ENCODE assay signal across 1 cellular context in the genomic region with DNA sequence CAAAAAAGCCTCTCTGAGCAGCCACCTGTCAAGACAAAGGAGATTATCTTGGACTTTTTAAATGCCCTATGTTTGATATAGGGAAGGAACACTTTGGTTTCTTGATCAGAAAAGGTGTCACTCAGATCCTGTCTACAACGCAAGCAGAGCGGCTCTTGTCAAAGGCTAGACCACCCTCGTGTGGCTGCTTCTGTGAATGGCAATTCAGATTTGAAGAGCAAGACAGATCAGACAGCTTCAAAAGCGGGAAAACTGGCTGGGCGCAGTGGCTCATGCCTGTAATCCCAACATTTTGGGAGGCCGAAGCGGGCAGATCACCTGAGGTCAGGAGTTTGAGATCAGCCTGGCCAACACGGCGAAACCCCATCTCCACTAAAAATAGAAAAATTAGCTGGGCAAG.
TF ChIP-seq lines count a peak whose summit lies in the region.

No MANE protein-coding gene starts in this region.

TF ChIP-seq in HepG2, 621 proteins besides CTCF, POLR2A, EP300 and RAD21 (continues in another document):
- peak; percentile 29; the same call in 1 of the 2 replicates for TF ChIP-seq RFXAP (CRISPR knock-in tag; IDR thresholded peaks at IDR 0.05; ENCODE audit: borderline replicate concordance)
- TF ChIP-seq, protein P1, sequence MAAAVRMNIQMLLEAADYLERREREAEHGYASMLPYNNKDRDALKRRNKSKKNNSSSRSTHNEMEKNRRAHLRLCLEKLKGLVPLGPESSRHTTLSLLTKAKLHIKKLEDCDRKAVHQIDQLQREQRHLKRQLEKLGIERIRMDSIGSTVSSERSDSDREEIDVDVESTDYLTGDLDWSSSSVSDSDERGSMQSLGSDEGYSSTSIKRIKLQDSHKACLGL (CRISPR knock-in tag; IDR thresholded peaks at IDR 0.05), result no peak
- no peak for TF ChIP-seq ZNF879 (CRISPR knock-in tag; IDR thresholded peaks at IDR 0.05)
- no peak; the same call in 1 of the 2 replicates for TF ChIP-seq ZKSCAN1 (IDR thresholded peaks at IDR 0.05; ENCODE audit: low read length)
- no peak for TF ChIP-seq RELA (CRISPR knock-in tag; IDR thresholded peaks at IDR 0.05)
- no peak for TF ChIP-seq SOX13 (IDR thresholded peaks at IDR 0.05)
- no peak for TF ChIP-seq SOX13 (CRISPR knock-in tag; conservative IDR thresholded peaks at IDR 0.05 in 1 of 2, IDR thresholded peaks at IDR 0.05 in 1 of 2)
- TF ChIP-seq, protein P2, sequence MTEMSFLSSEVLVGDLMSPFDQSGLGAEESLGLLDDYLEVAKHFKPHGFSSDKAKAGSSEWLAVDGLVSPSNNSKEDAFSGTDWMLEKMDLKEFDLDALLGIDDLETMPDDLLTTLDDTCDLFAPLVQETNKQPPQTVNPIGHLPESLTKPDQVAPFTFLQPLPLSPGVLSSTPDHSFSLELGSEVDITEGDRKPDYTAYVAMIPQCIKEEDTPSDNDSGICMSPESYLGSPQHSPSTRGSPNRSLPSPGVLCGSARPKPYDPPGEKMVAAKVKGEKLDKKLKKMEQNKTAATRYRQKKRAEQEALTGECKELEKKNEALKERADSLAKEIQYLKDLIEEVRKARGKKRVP (CRISPR knock-in tag; IDR thresholded peaks at IDR 0.05), result no peak
- no peak for TF ChIP-seq HMG20A (CRISPR knock-in tag; IDR thresholded peaks at IDR 0.05; ENCODE audit: borderline replicate concordance)
- no peak for TF ChIP-seq AGO2 (optimal IDR thresholded peaks at IDR 0.05; ENCODE audit: low read depth, low read length)
- TF ChIP-seq, protein P3, sequence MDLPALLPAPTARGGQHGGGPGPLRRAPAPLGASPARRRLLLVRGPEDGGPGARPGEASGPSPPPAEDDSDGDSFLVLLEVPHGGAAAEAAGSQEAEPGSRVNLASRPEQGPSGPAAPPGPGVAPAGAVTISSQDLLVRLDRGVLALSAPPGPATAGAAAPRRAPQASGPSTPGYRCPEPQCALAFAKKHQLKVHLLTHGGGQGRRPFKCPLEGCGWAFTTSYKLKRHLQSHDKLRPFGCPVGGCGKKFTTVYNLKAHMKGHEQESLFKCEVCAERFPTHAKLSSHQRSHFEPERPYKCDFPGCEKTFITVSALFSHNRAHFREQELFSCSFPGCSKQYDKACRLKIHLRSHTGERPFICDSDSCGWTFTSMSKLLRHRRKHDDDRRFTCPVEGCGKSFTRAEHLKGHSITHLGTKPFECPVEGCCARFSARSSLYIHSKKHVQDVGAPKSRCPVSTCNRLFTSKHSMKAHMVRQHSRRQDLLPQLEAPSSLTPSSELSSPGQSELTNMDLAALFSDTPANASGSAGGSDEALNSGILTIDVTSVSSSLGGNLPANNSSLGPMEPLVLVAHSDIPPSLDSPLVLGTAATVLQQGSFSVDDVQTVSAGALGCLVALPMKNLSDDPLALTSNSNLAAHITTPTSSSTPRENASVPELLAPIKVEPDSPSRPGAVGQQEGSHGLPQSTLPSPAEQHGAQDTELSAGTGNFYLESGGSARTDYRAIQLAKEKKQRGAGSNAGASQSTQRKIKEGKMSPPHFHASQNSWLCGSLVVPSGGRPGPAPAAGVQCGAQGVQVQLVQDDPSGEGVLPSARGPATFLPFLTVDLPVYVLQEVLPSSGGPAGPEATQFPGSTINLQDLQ (CRISPR knock-in tag; IDR thresholded peaks at IDR 0.05), result no peak
- TF ChIP-seq POLR2AphosphoS5 (IDR thresholded peaks at IDR 0.05; ENCODE audit: low read depth, low read length), result no peak
- no peak for TF ChIP-seq BHLHE40 (IDR thresholded peaks at IDR 0.05; ENCODE audit: low read length)
- TF ChIP-seq BORCS8-MEF2B (CRISPR knock-in tag; IDR thresholded peaks at IDR 0.05), result 0 out of 2 replicates have a peak, but pooled peaks have one; percentile 27
- no peak for TF ChIP-seq ZNF12 (CRISPR knock-in tag; IDR thresholded peaks at IDR 0.05)
- no peak for TF ChIP-seq ATF7-NPFF (CRISPR knock-in tag; IDR thresholded peaks at IDR 0.05; ENCODE audit: low read depth)
- peak; percentile 27; the same call in 1 of the 2 replicates for TF ChIP-seq SPEN (CRISPR knock-in tag; IDR thresholded peaks at IDR 0.05; ENCODE audit: low read depth)
- 0 out of 2 replicates have a peak, but pooled peaks have one; percentile 28 for TF ChIP-seq ZNF263 (CRISPR knock-in tag; IDR thresholded peaks at IDR 0.05)
- TF ChIP-seq, protein P4, sequence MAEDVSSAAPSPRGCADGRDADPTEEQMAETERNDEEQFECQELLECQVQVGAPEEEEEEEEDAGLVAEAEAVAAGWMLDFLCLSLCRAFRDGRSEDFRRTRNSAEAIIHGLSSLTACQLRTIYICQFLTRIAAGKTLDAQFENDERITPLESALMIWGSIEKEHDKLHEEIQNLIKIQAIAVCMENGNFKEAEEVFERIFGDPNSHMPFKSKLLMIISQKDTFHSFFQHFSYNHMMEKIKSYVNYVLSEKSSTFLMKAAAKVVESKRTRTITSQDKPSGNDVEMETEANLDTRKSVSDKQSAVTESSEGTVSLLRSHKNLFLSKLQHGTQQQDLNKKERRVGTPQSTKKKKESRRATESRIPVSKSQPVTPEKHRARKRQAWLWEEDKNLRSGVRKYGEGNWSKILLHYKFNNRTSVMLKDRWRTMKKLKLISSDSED (CRISPR knock-in tag; IDR thresholded peaks at IDR 0.05), result no peak
- TF ChIP-seq ARNTL (CRISPR knock-in tag; IDR thresholded peaks at IDR 0.05), result no peak
- TF ChIP-seq SIX1 (CRISPR knock-in tag; IDR thresholded peaks at IDR 0.05; ENCODE audit: borderline replicate concordance), result no peak
- TF ChIP-seq PAWR (CRISPR knock-in tag; IDR thresholded peaks at IDR 0.05; ENCODE audit: borderline replicate concordance), result no peak
- TF ChIP-seq, protein P5, sequence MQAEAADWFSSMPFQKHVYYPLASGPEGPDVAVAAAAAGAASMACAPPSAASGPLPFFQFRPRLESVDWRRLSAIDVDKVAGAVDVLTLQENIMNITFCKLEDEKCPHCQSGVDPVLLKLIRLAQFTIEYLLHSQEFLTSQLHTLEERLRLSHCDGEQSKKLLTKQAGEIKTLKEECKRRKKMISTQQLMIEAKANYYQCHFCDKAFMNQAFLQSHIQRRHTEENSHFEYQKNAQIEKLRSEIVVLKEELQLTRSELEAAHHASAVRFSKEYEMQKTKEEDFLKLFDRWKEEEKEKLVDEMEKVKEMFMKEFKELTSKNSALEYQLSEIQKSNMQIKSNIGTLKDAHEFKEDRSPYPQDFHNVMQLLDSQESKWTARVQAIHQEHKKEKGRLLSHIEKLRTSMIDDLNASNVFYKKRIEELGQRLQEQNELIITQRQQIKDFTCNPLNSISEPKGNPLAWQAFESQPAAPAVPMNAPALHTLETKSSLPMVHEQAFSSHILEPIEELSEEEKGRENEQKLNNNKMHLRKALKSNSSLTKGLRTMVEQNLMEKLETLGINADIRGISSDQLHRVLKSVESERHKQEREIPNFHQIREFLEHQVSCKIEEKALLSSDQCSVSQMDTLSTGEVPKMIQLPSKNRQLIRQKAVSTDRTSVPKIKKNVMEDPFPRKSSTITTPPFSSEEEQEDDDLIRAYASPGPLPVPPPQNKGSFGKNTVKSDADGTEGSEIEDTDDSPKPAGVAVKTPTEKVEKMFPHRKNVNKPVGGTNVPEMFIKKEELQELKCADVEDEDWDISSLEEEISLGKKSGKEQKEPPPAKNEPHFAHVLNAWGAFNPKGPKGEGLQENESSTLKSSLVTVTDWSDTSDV (CRISPR knock-in tag; IDR thresholded peaks at IDR 0.05), result no peak
- no peak for TF ChIP-seq DPF2 (CRISPR knock-in tag; IDR thresholded peaks at IDR 0.05; ENCODE audit: borderline replicate concordance, low read depth)
- no peak for TF ChIP-seq SP5 (CRISPR knock-in tag; IDR thresholded peaks at IDR 0.05; ENCODE audit: borderline replicate concordance, low read depth)
- no peak for TF ChIP-seq SIN3B (IDR thresholded peaks at IDR 0.05; ENCODE audit: low read length)
- TF ChIP-seq, protein P6, sequence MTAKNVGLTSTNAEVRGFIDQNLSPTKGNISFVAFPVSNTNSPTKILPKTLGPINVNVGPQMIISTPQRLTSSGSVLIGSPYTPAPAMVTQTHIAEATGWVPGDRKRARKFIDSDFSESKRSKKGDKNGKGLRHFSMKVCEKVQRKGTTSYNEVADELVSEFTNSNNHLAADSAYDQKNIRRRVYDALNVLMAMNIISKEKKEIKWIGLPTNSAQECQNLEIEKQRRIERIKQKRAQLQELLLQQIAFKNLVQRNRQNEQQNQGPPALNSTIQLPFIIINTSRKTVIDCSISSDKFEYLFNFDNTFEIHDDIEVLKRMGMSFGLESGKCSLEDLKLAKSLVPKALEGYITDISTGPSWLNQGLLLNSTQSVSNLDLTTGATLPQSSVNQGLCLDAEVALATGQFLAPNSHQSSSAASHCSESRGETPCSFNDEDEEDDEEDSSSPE (CRISPR knock-in tag; IDR thresholded peaks at IDR 0.05), result peak; percentile 66
- TF ChIP-seq CAMTA2 (CRISPR knock-in tag; IDR thresholded peaks at IDR 0.05; ENCODE audit: borderline replicate concordance), result no peak
- TF ChIP-seq BRCA1 (CRISPR knock-in tag; IDR thresholded peaks at IDR 0.05), result no peak
- no peak for TF ChIP-seq MED8 (CRISPR knock-in tag; IDR thresholded peaks at IDR 0.05; ENCODE audit: insufficient replicate concordance)
- TF ChIP-seq NONO (IDR thresholded peaks at IDR 0.05), result no peak
- no peak for TF ChIP-seq NONO (CRISPR knock-in tag; conservative IDR thresholded peaks at IDR 0.05)
- no peak for TF ChIP-seq CEBPB (IDR thresholded peaks at IDR 0.05; ENCODE audit: borderline replicate concordance, low read depth, low read length)
- TF ChIP-seq ZNF773 (CRISPR knock-in tag; IDR thresholded peaks at IDR 0.05; ENCODE audit: borderline replicate concordance), result no peak
- TF ChIP-seq ZNF549 (CRISPR knock-in tag; IDR thresholded peaks at IDR 0.05), result no peak
- TF ChIP-seq RCOR2 (CRISPR knock-in tag; IDR thresholded peaks at IDR 0.05), result no peak
- TF ChIP-seq MBNL3 (CRISPR knock-in tag; conservative IDR thresholded peaks at IDR 0.05), result no peak
- TF ChIP-seq, protein P7, sequence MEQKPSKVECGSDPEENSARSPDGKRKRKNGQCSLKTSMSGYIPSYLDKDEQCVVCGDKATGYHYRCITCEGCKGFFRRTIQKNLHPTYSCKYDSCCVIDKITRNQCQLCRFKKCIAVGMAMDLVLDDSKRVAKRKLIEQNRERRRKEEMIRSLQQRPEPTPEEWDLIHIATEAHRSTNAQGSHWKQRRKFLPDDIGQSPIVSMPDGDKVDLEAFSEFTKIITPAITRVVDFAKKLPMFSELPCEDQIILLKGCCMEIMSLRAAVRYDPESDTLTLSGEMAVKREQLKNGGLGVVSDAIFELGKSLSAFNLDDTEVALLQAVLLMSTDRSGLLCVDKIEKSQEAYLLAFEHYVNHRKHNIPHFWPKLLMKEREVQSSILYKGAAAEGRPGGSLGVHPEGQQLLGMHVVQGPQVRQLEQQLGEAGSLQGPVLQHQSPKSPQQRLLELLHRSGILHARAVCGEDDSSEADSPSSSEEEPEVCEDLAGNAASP (CRISPR knock-in tag; IDR thresholded peaks at IDR 0.05; ENCODE audit: borderline replicate concordance), result no peak
- TF ChIP-seq, protein P8, sequence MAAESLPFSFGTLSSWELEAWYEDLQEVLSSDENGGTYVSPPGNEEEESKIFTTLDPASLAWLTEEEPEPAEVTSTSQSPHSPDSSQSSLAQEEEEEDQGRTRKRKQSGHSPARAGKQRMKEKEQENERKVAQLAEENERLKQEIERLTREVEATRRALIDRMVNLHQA (CRISPR knock-in tag; IDR thresholded peaks at IDR 0.05), result no peak
- no peak for TF ChIP-seq ZNF761 (CRISPR knock-in tag; conservative IDR thresholded peaks at IDR 0.05)
- TF ChIP-seq HNF4A (CRISPR knock-in tag; IDR thresholded peaks at IDR 0.05), result no peak
- no peak for TF ChIP-seq KDM1A (CRISPR knock-in tag; IDR thresholded peaks at IDR 0.05)
- TF ChIP-seq CHD4 (IDR thresholded peaks at IDR 0.05; ENCODE audit: borderline replicate concordance, low read length), result no peak
- TF ChIP-seq ATRX (CRISPR knock-in tag; IDR thresholded peaks at IDR 0.05; ENCODE audit: borderline replicate concordance), result no peak
- TF ChIP-seq, protein P9, sequence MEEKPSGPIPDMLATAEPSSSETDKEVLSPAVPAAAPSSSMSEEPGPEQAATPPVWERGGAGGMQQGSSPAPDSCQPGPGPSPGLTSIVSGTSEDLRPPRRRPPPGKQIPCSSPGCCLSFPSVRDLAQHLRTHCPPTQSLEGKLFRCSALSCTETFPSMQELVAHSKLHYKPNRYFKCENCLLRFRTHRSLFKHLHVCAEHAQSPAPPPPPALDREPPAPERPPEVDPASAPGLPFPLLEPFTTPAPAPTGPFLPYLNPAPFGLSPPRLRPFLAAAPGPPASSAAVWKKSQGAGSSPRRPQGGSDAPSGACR (CRISPR knock-in tag; IDR thresholded peaks at IDR 0.05), result no peak
- no peak; the same call in 1 of the 2 replicates for TF ChIP-seq YEATS2 (CRISPR knock-in tag; IDR thresholded peaks at IDR 0.05; ENCODE audit: borderline replicate concordance)
- TF ChIP-seq, protein P10, sequence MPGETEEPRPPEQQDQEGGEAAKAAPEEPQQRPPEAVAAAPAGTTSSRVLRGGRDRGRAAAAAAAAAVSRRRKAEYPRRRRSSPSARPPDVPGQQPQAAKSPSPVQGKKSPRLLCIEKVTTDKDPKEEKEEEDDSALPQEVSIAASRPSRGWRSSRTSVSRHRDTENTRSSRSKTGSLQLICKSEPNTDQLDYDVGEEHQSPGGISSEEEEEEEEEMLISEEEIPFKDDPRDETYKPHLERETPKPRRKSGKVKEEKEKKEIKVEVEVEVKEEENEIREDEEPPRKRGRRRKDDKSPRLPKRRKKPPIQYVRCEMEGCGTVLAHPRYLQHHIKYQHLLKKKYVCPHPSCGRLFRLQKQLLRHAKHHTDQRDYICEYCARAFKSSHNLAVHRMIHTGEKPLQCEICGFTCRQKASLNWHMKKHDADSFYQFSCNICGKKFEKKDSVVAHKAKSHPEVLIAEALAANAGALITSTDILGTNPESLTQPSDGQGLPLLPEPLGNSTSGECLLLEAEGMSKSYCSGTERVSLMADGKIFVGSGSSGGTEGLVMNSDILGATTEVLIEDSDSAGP (CRISPR knock-in tag; IDR thresholded peaks at IDR 0.05; ENCODE audit: borderline replicate concordance), result no peak
- TF ChIP-seq, protein P11, sequence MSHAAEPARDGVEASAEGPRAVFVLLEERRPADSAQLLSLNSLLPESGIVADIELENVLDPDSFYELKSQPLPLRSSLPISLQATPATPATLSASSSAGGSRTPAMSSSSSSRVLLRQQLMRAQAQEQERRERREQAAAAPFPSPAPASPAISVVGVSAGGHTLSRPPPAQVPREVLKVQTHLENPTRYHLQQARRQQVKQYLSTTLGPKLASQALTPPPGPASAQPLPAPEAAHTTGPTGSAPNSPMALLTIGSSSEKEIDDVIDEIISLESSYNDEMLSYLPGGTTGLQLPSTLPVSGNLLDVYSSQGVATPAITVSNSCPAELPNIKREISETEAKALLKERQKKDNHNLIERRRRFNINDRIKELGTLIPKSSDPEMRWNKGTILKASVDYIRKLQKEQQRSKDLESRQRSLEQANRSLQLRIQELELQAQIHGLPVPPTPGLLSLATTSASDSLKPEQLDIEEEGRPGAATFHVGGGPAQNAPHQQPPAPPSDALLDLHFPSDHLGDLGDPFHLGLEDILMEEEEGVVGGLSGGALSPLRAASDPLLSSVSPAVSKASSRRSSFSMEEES (CRISPR knock-in tag; IDR thresholded peaks at IDR 0.05), result no peak
- no peak for TF ChIP-seq NR2F6 (IDR thresholded peaks at IDR 0.05)
- no peak for TF ChIP-seq NR2F6 (CRISPR knock-in tag; IDR thresholded peaks at IDR 0.05)
- TF ChIP-seq ZNF24 (IDR thresholded peaks at IDR 0.05), result no peak
- TF ChIP-seq, protein P12, sequence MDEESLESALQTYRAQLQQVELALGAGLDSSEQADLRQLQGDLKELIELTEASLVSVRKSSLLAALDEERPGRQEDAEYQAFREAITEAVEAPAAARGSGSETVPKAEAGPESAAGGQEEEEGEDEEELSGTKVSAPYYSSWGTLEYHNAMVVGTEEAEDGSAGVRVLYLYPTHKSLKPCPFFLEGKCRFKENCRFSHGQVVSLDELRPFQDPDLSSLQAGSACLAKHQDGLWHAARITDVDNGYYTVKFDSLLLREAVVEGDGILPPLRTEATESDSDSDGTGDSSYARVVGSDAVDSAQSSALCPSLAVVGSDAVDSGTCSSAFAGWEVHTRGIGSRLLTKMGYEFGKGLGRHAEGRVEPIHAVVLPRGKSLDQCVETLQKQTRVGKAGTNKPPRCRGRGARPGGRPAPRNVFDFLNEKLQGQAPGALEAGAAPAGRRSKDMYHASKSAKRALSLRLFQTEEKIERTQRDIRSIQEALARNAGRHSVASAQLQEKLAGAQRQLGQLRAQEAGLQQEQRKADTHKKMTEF (CRISPR knock-in tag; IDR thresholded peaks at IDR 0.05), result no peak
